Comparison of ENCODE assay signal across 18 cellular contexts in genomic region chr9:37508135-37508833, GRCh38. TPM values are rescaled to one million over a fixed set of nuclear protein-coding genes. Genes with fewer than 3 reads are reported as not detected.
A peak's percentile ranks its signal among the peaks of the same experiment; 100 is the strongest.
DNase-seq lines count a peak whose midpoint lies in the region; TF ChIP-seq lines count a peak whose summit lies in the region.
"Had no signal": no experiment of that assay in that cellular context is flagged by ENCODE, and none has a peak within 500 bp of the region (broad histone marks: within the 10 kb centered on the region; RNA-seq: fewer than 3 reads in every experiment).

No MANE protein-coding gene starts in this region.

- H3K9me3 Mint-ChIP-seq in MCF 10A (ENCODE audit: unreplicated experiment): no peaks in the 10 kb centered on the region
- H3K9me3 Mint-ChIP-seq in activated CD4-positive, alpha-beta T cell treated with anti-CD3 and anti-CD28 coated beads, Interleukin-2, amount 10 ng/mL, durations not matched to agents 7 days and 5 days: no peaks in the 10 kb centered on the region
- H3K9me3 Mint-ChIP-seq: stimulated activated naive CD8-positive, alpha-beta T cell treated with anti-CD3 and anti-CD28 coated beads, Interleukin-15, amount 100 ng/mL, for 72 hours had no signal

- TF ChIP-seq CTCF in breast epithelium (IDR thresholded peaks at IDR 0.05) (no peak), MCF 10A (IDR thresholded peaks at IDR 0.05; ENCODE audit: unreplicated experiment) (no peak), choroid plexus epithelial cell (conservative IDR thresholded peaks at IDR 0.05; ENCODE audit: low read depth, low read length) (no peak), stomach (IDR thresholded peaks at IDR 0.05) (no peak)

- BruUV-seq in MCF 10A (replicated peaks; lab: Mats Ljungman, UMichigan): no TSS peak

- intact Hi-C loops in breast epithelium (cut with DNase I; ENCODE audit: low total_unique reads) (no loop called here), MCF 10A (cut with micrococcal nuclease) (no loop called here), stomach (cut with DNase I; ENCODE audit: low total_unique reads) (no loop called here)

- H3K27ac Mint-ChIP-seq in MCF 10A (ENCODE audit: low read depth, unreplicated experiment): no peak overlapping the region
- no peak overlapping the region for H3K27ac Mint-ChIP-seq in activated CD4-positive, alpha-beta T cell treated with anti-CD3 and anti-CD28 coated beads, Interleukin-2, amount 10 ng/mL, durations not matched to agents 7 days and 5 days

- H3K4me3 ChIP-seq in breast epithelium: no peak overlapping the region
- H3K4me3 ChIP-seq in choroid plexus epithelial cell (ENCODE audit: low read depth, low read length): no peak overlapping the region
- no peak overlapping the region for H3K4me3 ChIP-seq in stomach
- H3K4me3 ChIP-seq: sigmoid colon had no signal

- DNase-seq in breast epithelium (ENCODE audit: low spot score in 2 of 2) (no peak), MCF 10A (ENCODE audit: unreplicated experiment) (no peak), choroid plexus epithelial cell (ENCODE audit: low read depth) (peak; percentile 37), myocyte (ENCODE audit: low read depth) (peak; percentile 9), stomach (no peak), SW 1271 (lab: John Stamatoyannopoulos, UW) (no peak), C1 segment of cervical spinal cord (lab: John Stamatoyannopoulos, UW) (no peak)
- no peak for DNase-seq in activated CD4-positive, alpha-beta T cell treated with anti-CD3 and anti-CD28 coated beads, Interleukin-2, amount 10 ng/mL, durations not matched to agents 7 days and 5 days
- DNase-seq: activated CD4-positive, alpha-beta T cell treated with anti-CD3 and anti-CD28 coated beads for 48 hours; activated effector memory CD4-positive, alpha-beta T cell treated with Interleukin-2 at 50 U/mL for 16 hours; glutamatergic neuron; KG1; left ventricle myocardium superior; NCI-H1930; NCI-H510A; sigmoid colon; stimulated activated naive CD8-positive, alpha-beta T cell treated with anti-CD3 and anti-CD28 coated beads, Interleukin-15, amount 100 ng/mL, for 72 hours had no signal

- no peak for TF ChIP-seq EP300 in stomach (IDR thresholded peaks at IDR 0.05)

- 78 to 97% (median 93%) methylated on average over 5 of the region's 5 CpGs for WGBS in stomach, 5 donors

- H3K4me1 ChIP-seq in breast epithelium: no peaks in the 10 kb centered on the region
- H3K4me1 ChIP-seq in stomach: no peaks in the 10 kb centered on the region
- H3K4me1 ChIP-seq: sigmoid colon had no signal

- CTCF ChIA-PET in MCF 10A (lab: Yijun Ruan, JAX): interaction anchor here (1.2 kb wide), 1 partner anchor 14 kb away, joined by 4 read pairs; no protein-coding TSS in a partner anchor
- CTCF ChIA-PET in activated CD4-positive, alpha-beta T cell treated with anti-CD3 and anti-CD28 coated beads, Interleukin-2, amount 10 ng/mL, durations not matched to agents 7 days and 5 days (lab: Charles Lee): interaction anchor here (0.5 to 2.4 kb wide), 4 partner anchors 10 to 159 kb away, joined by 3 to 6 read pairs (median 4); no protein-coding TSS in a partner anchor

- H3K36me3 Mint-ChIP-seq in MCF 10A (ENCODE audit: insufficient read depth, unreplicated experiment): peaks cover 33% of the 10 kb centered on the region
- H3K36me3 Mint-ChIP-seq in activated CD4-positive, alpha-beta T cell treated with anti-CD3 and anti-CD28 coated beads, Interleukin-2, amount 10 ng/mL, durations not matched to agents 7 days and 5 days (ENCODE audit: low read depth): peaks cover 17% of the 10 kb centered on the region

- H3K27me3 ChIP-seq in breast epithelium: no peaks in the 10 kb centered on the region
- H3K27me3 ChIP-seq in stomach: no peaks in the 10 kb centered on the region
- H3K27me3 ChIP-seq: sigmoid colon had no signal

- H3K4me3 Mint-ChIP-seq in MCF 10A (ENCODE audit: unreplicated experiment): no peak overlapping the region
- H3K4me3 Mint-ChIP-seq in activated CD4-positive, alpha-beta T cell treated with anti-CD3 and anti-CD28 coated beads, Interleukin-2, amount 10 ng/mL, durations not matched to agents 7 days and 5 days: no peak overlapping the region
- H3K4me3 Mint-ChIP-seq: stimulated activated naive CD8-positive, alpha-beta T cell treated with anti-CD3 and anti-CD28 coated beads, Interleukin-15, amount 100 ng/mL, for 72 hours had no signal

- H3K36me3 ChIP-seq in breast epithelium: no peaks in the 10 kb centered on the region
- peaks cover 17 to 60% (median 56%) of the 10 kb centered on the region in 4 donors for H3K36me3 ChIP-seq in stomach

- no peaks in the 10 kb centered on the region for H3K9me3 ChIP-seq in breast epithelium
- no peaks in the 10 kb centered on the region for H3K9me3 ChIP-seq in stomach
- H3K9me3 ChIP-seq: sigmoid colon had no signal

- H3K27me3 Mint-ChIP-seq in MCF 10A (ENCODE audit: insufficient read depth, unreplicated experiment): no peaks in the 10 kb centered on the region
- H3K27me3 Mint-ChIP-seq in activated CD4-positive, alpha-beta T cell treated with anti-CD3 and anti-CD28 coated beads, Interleukin-2, amount 10 ng/mL, durations not matched to agents 7 days and 5 days: no peaks in the 10 kb centered on the region
- H3K27me3 Mint-ChIP-seq: stimulated activated naive CD8-positive, alpha-beta T cell treated with anti-CD3 and anti-CD28 coated beads, Interleukin-15, amount 100 ng/mL, for 72 hours had no signal

- POLR2A ChIA-PET in MCF 10A (lab: Yijun Ruan, JAX): interaction anchor here (0.9 to 1.3 kb wide), 3 partner anchors 12 to 22 kb away, joined by 3 to 4 read pairs (median 3); partner anchors contain the start of gene POLR1E
- POLR2A ChIA-PET in activated CD4-positive, alpha-beta T cell treated with anti-CD3 and anti-CD28 coated beads, Interleukin-2, amount 10 ng/mL, durations not matched to agents 7 days and 5 days (lab: Charles Lee): no interaction called here

- TF ChIP-seq POLR2A in breast epithelium (IDR thresholded peaks at IDR 0.05) (no peak), stomach (IDR thresholded peaks at IDR 0.05) (no peak)

- H3K4me1 Mint-ChIP-seq in MCF 10A (ENCODE audit: insufficient read depth, unreplicated experiment): peaks cover 4% of the 10 kb centered on the region
- peaks cover 8% of the 10 kb centered on the region for H3K4me1 Mint-ChIP-seq in activated CD4-positive, alpha-beta T cell treated with anti-CD3 and anti-CD28 coated beads, Interleukin-2, amount 10 ng/mL, durations not matched to agents 7 days and 5 days

- H3K27ac ChIP-seq in breast epithelium: peak overlapping the region; percentile 23 to 33
- no peak overlapping the region for H3K27ac ChIP-seq in stomach
- H3K27ac ChIP-seq: HL-60, sigmoid colon had no signal

RNA-seq across cellular contexts. Expression of gene POLR1E, which starts 22.5 kb away (rescaled TPM):
- total RNA-seq in breast epithelium: 10 to 100 TPM; 28.8 to 33.9 (median 30.8) TPM
- total RNA-seq in MCF 10A (2022): 29.7 and 50.3 TPM in 2 replicates
- 20.1 and 20.9 TPM in 2 replicates for total RNA-seq in myocyte
- 13.9 TPM for polyA plus RNA-seq in myocyte (2012)
- total RNA-seq in stomach: 10 to 100 TPM in 4 of 5 donors, 1 to 10 TPM in 1; 5.5 to 26.4 (median 19.8) TPM
- 10 to 100 TPM; 14.8 to 21.5 (median 17.3) TPM for polyA plus RNA-seq in stomach
- total RNA-seq in activated CD4-positive, alpha-beta T cell treated with anti-CD3 and anti-CD28 coated beads, Interleukin-2, amount 10 ng/mL, durations not matched to agents 7 days and 5 days: 10 to 100 TPM; 35.8 to 36.3 TPM

RNA-seq across cellular contexts. Expression of gene ZBTB5, which starts 43.0 kb away (rescaled TPM):
- total RNA-seq in breast epithelium (10 to 100 TPM; 10.6 to 21.5 (median 14.7) TPM), MCF 10A (2022) (8.9 and 9.0 TPM in 2 replicates), myocyte (12.7 and 13.0 TPM in 2 replicates), stomach (10 to 100 TPM in 3 of 5 donors, 1 to 10 TPM in 1, not detected in 1; 6.7 to 16.5 (median 13.8) TPM)
- polyA plus RNA-seq in myocyte (2012): 8.6 TPM
- polyA plus RNA-seq in stomach: 1 to 10 TPM; 2.2 to 3.9 (median 2.6) TPM
- total RNA-seq in activated CD4-positive, alpha-beta T cell treated with anti-CD3 and anti-CD28 coated beads, Interleukin-2, amount 10 ng/mL, durations not matched to agents 7 days and 5 days: 10 to 100 TPM; 10.0 to 10.2 TPM

Comparison
In these comparisons a context has a peak if more than half of its experiments do, and no peak if none do; other contexts are left out.
1. DNase-seq: peak in choroid plexus epithelial cell (single experiment) and myocyte (single experiment); none in breast epithelium (0 of 2), MCF 10A (single experiment), stomach (single experiment), SW 1271 (0 of 2), activated CD4-positive, alpha-beta T cell treated with anti-CD3 and anti-CD28 coated beads, Interleukin-2, amount 10 ng/mL, durations not matched to agents 7 days and 5 days (single experiment) and C1 segment of cervical spinal cord (0 of 14).
2. H3K27ac ChIP-seq: peak in breast epithelium (2 of 2); none in stomach (0 of 5).